Comparison of ENCODE assay signal across 14 cellular contexts in genomic region chr6:149127212-149127611, GRCh38.
DNase-seq lines count a peak whose midpoint lies in the region; ATAC-seq and TF ChIP-seq lines count a peak whose summit lies in the region.
"Had no signal": no experiment of that assay in that cellular context is flagged by ENCODE, and none has a peak within 500 bp of the region (broad histone marks: within the 10 kb centered on the region; RNA-seq: fewer than 3 reads in every experiment).

No MANE protein-coding gene starts in this region.

- CTCF ChIA-PET in activated CD4-positive, alpha-beta memory T cell treated with anti-CD3 and anti-CD28 coated beads, Interleukin-2, amount 10 ng/mL, durations not matched to agents 7 days and 5 days (lab: Charles Lee): interaction anchor here (0.5 to 3.1 kb wide), 5 partner anchors 12 to 98 kb away, joined by 3 to 18 read pairs (median 5); no protein-coding TSS in a partner anchor

- peaks cover 71% of the 10 kb centered on the region for H3K36me3 Mint-ChIP-seq in activated CD4-positive, alpha-beta memory T cell treated with anti-CD3 and anti-CD28 coated beads, Interleukin-2, amount 10 ng/mL, durations not matched to agents 7 days and 5 days (ENCODE audit: low read depth)

- no peak overlapping the region for H3K4me3 ChIP-seq in fibroblast of the aortic adventitia (ENCODE audit: low read depth, low read length)
- no peak overlapping the region for H3K4me3 ChIP-seq in HAP-1
- H3K4me3 ChIP-seq: left ventricle myocardium inferior had no signal

- H3K9me3 Mint-ChIP-seq in activated CD4-positive, alpha-beta memory T cell treated with anti-CD3 and anti-CD28 coated beads, Interleukin-2, amount 10 ng/mL, durations not matched to agents 7 days and 5 days: peaks cover 22% of the 10 kb centered on the region

- no peaks in the 10 kb centered on the region for H3K27me3 ChIP-seq in HAP-1 (ENCODE audit: low read depth)

- peak overlapping the region; percentile 91 for H3K27ac Mint-ChIP-seq in activated CD4-positive, alpha-beta memory T cell treated with anti-CD3 and anti-CD28 coated beads, Interleukin-2, amount 10 ng/mL, durations not matched to agents 7 days and 5 days

- peak; percentile 1 for DNase-seq in AG09319 (ENCODE audit: extremely low read depth, low read depth)
- DNase-seq in EL: peak; percentile 72
- no peak for DNase-seq in activated CD4-positive, alpha-beta memory T cell treated with anti-CD3 and anti-CD28 coated beads, Interleukin-2, amount 10 ng/mL, durations not matched to agents 7 days and 5 days
- DNase-seq in fibroblast of the aortic adventitia (ENCODE audit: low read depth): peak; percentile 84
- DNase-seq in HAP-1 (ENCODE audit: low spot score in 2 of 2): no peak
- DNase-seq in GOT3 (lab: John Stamatoyannopoulos, UW): no peak
- no peak for DNase-seq in activated T-cell treated with anti-CD3 and anti-CD28 coated beads, Interleukin-2, amount 50 U/mL, for 48 hours
- DNase-seq: activated CD4-positive, alpha-beta T cell treated with anti-CD3 and anti-CD28 coated beads, Interleukin-2, amount 50 U/mL, for 48 hours; left ventricle myocardium inferior; MM.1S; NCI-H2171 treated with DMSO at 0.1 percent for 48 hours had no signal

- POLR2A ChIA-PET in activated CD4-positive, alpha-beta memory T cell treated with anti-CD3 and anti-CD28 coated beads, Interleukin-2, amount 10 ng/mL, durations not matched to agents 7 days and 5 days (lab: Charles Lee): interaction anchor here (0.6 to 8.0 kb wide), 11 partner anchors 11 to 211 kb away, joined by 3 to 156 read pairs (median 47); partner anchors contain the start of gene TAB2

- no peak for ATAC-seq in HG03139 (IDR thresholded peaks at IDR 0.05; ENCODE audit: unreplicated experiment)
- ATAC-seq: activated naive CD4-positive, alpha-beta T cell treated with anti-CD3 and anti-CD28 coated beads, Interleukin-2, amount 50 U/mL, for 72 hours had no signal

- H3K4me1 ChIP-seq in HAP-1: no peaks in the 10 kb centered on the region

- no peak overlapping the region for H3K4me3 Mint-ChIP-seq in activated CD4-positive, alpha-beta memory T cell treated with anti-CD3 and anti-CD28 coated beads, Interleukin-2, amount 10 ng/mL, durations not matched to agents 7 days and 5 days
- H3K4me3 Mint-ChIP-seq: neural crest cell had no signal

- no peaks in the 10 kb centered on the region for H3K27me3 Mint-ChIP-seq in activated CD4-positive, alpha-beta memory T cell treated with anti-CD3 and anti-CD28 coated beads, Interleukin-2, amount 10 ng/mL, durations not matched to agents 7 days and 5 days

- in situ Hi-C loops in HAP-1 (cut with MboI; ENCODE audit: low sequenced_read_pairs): no loop called here

- H3K36me3 ChIP-seq in HAP-1 (replicated peaks): no peaks in the 10 kb centered on the region
- H3K36me3 ChIP-seq: left ventricle myocardium inferior had no signal

- H3K4me1 Mint-ChIP-seq in activated CD4-positive, alpha-beta memory T cell treated with anti-CD3 and anti-CD28 coated beads, Interleukin-2, amount 10 ng/mL, durations not matched to agents 7 days and 5 days: peaks cover 30% of the 10 kb centered on the region

- no peaks in the 10 kb centered on the region for H3K9me3 ChIP-seq in HAP-1

- TF ChIP-seq CTCF in AG09319 (IDR thresholded peaks at IDR 0.05; ENCODE audit: low read depth, low read length): no peak
- no peak for TF ChIP-seq CTCF in fibroblast of the aortic adventitia (IDR thresholded peaks at IDR 0.05; ENCODE audit: insufficient read depth, low read length)

Comparison
In these comparisons a context has a peak if more than half of its experiments do, and no peak if none do; other contexts are left out.
1. DNase-seq: peak in AG09319 (single experiment), EL (single experiment) and fibroblast of the aortic adventitia (single experiment); none in activated CD4-positive, alpha-beta memory T cell treated with anti-CD3 and anti-CD28 coated beads, Interleukin-2, amount 10 ng/mL, durations not matched to agents 7 days and 5 days (single experiment), HAP-1 (0 of 2), GOT3 (single experiment) and activated T-cell treated with anti-CD3 and anti-CD28 coated beads, Interleukin-2, amount 50 U/mL, for 48 hours (0 of 2).